ENCODE assay signal across 1 cellular context in genomic region chr19:12550951-12551832, GRCh38.
TF ChIP-seq lines count a peak whose summit lies in the region.

Gene ZNF564 (minus strand): TSS chr19:12551482. CDS start chr19:12551332, 150 bp downstream.

TF ChIP-seq in GM12878, 131 proteins besides CTCF, POLR2A, EP300 and RAD21 (continued from another document):
- TF ChIP-seq TCF12 (IDR thresholded peaks at IDR 0.05; ENCODE audit: low read depth, low read length), result peak; percentile 37; the same call in 1 of the 2 replicates
- TF ChIP-seq SREBF1 (IDR thresholded peaks at IDR 0.05; ENCODE audit: low read length), result peak; percentile 12; the same call in 1 of the 2 replicates
- TF ChIP-seq NR2C2 (IDR thresholded peaks at IDR 0.05; ENCODE audit: borderline replicate concordance, control insufficient read depth, insufficient read length, low read depth), result no peak
- TF ChIP-seq BHLHE40 (IDR thresholded peaks at IDR 0.05; ENCODE audit: borderline replicate concordance in 1 of 2, low read depth in 2 of 2, low read length in 1 of 2), result no peak; a peak in 1 of 4 replicates
- peak; percentile 88 for TF ChIP-seq PML (IDR thresholded peaks at IDR 0.05; ENCODE audit: low read length)
- TF ChIP-seq, protein P1, sequence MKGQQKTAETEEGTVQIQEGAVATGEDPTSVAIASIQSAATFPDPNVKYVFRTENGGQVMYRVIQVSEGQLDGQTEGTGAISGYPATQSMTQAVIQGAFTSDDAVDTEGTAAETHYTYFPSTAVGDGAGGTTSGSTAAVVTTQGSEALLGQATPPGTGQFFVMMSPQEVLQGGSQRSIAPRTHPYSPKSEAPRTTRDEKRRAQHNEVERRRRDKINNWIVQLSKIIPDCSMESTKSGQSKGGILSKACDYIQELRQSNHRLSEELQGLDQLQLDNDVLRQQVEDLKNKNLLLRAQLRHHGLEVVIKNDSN (IDR thresholded peaks at IDR 0.05; ENCODE audit: borderline replicate concordance, extremely low read length, insufficient read depth, low read depth, low read length), result no peak
- 0 out of 2 replicates have a peak, but pooled peaks have one; percentile 29 for TF ChIP-seq ZSCAN29 (IDR thresholded peaks at IDR 0.05)
- peak; percentile 98 for TF ChIP-seq NFYA (IDR thresholded peaks at IDR 0.05; ENCODE audit: borderline replicate concordance, low read depth, low read length)
- TF ChIP-seq KAT2A (conservative IDR thresholded peaks at IDR 0.05; ENCODE audit: control insufficient read depth, low read depth, low read length), result no peak
- TF ChIP-seq HDAC6 (IDR thresholded peaks at IDR 0.05; ENCODE audit: unreplicated experiment), result no peak
